Comparison of ENCODE assay signal across 8 cellular contexts in the genomic region with DNA sequence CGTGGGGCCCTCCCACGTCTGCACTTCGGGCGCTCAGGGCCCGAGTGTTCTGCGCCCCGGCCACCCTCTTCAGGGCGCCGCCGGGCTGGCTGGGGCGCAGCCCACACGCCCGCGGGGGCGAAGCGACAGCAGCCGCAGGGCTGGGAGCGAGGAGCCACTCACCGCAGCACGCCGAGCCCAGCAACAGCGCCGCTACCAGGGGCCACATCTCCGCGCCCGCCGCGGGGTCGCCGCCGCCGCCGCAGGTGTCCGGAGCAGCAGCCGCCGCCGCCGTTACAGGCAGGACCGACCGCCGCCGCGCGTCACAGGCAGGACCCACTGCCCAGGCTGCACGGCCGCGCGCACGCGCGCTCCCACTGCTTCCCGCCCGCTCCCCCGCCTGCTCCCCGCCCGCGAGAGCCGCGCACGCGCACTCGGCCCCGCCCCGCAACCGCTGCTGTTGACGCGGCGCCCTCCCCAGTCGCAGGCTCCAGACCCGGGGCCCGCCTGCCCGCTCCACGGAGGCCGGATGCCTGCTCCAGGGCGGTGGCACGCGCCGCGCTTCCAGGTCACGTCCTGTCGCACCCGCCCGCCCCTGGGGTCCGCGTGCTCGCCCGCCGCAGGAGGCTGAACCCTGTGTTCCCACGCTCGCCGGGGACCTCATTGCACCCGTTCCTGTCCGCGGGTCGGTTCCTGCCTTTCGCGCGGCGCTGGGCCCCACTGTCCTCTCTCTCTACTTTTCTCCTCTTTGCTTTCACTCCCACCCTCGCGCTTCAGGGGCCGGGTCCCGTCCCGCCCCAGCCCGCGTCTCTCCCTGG. TPM values are rescaled to one million over a fixed set of nuclear protein-coding genes. Genes with fewer than 3 reads are reported as not detected.
A peak's percentile ranks its signal among the peaks of the same experiment; 100 is the strongest.
DNase-seq lines count a peak whose midpoint lies in the region; ATAC-seq and TF ChIP-seq lines count a peak whose summit lies in the region.

A gene (minus strand): TSS at position 331 of the 797 bp plus-strand sequence. CDS start 123 bp downstream, at position 208.

- peaks cover 0 to 2% of the 10 kb centered on the region in 2 donors for H3K27me3 Mint-ChIP-seq in natural killer cell (ENCODE audit: low read depth in 2 of 2)

- DNase-seq in GOT3 (lab: John Stamatoyannopoulos, UW) (peak; percentile 90), LoVo (ENCODE audit: low spot score) (peak; percentile 89), RWPE2 (ENCODE audit: low spot score) (peak; percentile 85), fibroblast of peridontal ligament (ENCODE audit: extremely low read depth) (peak; percentile 78), natural killer cell (peak; percentile 96)
- peak; percentile 95 for DNase-seq in activated T-helper 9 cell treated with anti-CD3 and anti-CD28 coated beads, Interleukin-2, amount 50 U/mL, for 16 hours (ENCODE audit: low read depth)
- DNase-seq in stimulated activated naive CD4-positive, alpha-beta T cell (lab: John Stamatoyannopoulos, UW) = peak; percentile 92 to 96 (median 94)

- peaks cover 27 to 49% of the 10 kb centered on the region in 2 donors for H3K4me1 Mint-ChIP-seq in natural killer cell

- no peaks in the 10 kb centered on the region for H3K36me3 Mint-ChIP-seq in natural killer cell

- peak within 1 kb of the TSS; percentile 96 for H3K4me3 Mint-ChIP-seq in natural killer cell

- no peak within 1 kb of the TSS for H3K27ac Mint-ChIP-seq in natural killer cell

- H3K27me3 ChIP-seq in DOHH2 (ENCODE audit: control insufficient read depth, low read length) = no peaks in the 10 kb centered on the region
- H3K27me3 ChIP-seq in RWPE2 (ENCODE audit: insufficient read depth, poor library complexity, severe bottlenecking) = no peaks in the 10 kb centered on the region

- peaks cover 2 to 3% of the 10 kb centered on the region in 2 donors for H3K9me3 Mint-ChIP-seq in natural killer cell

- intact Hi-C loops in natural killer cell (cut with micrococcal nuclease) = loop anchor here (1.0 to 10.0 kb wide), 5 partner anchors 8 to 494 kb away; a partner anchor contains a TSS

- H3K79me2 ChIP-seq in DOHH2 (ENCODE audit: control insufficient read depth, low read length) = peaks cover 52% of the 10 kb centered on the region

- peaks cover 15% of the 10 kb centered on the region for H3F3A ChIP-seq in DOHH2 (ENCODE audit: control insufficient read depth, insufficient read depth)

- H3K36me3 ChIP-seq in DOHH2 (ENCODE audit: control insufficient read depth, low read length) (peaks cover 36% of the 10 kb centered on the region), RWPE2 (ENCODE audit: low read depth) (no peaks in the 10 kb centered on the region)

- H3K4me1 ChIP-seq in DOHH2 (ENCODE audit: control insufficient read depth, low read length) (peaks cover 44% of the 10 kb centered on the region), RWPE2 (ENCODE audit: insufficient read depth, poor library complexity, severe bottlenecking) (peaks cover 6% of the 10 kb centered on the region)

- TF ChIP-seq CTCF in DOHH2 (IDR thresholded peaks at IDR 0.05; ENCODE audit: low read depth, low read length, poor library complexity, severe bottlenecking) = peak; percentile 21
- TF ChIP-seq CTCF in RWPE2 (IDR thresholded peaks at IDR 0.05; ENCODE audit: poor library complexity, severe bottlenecking) = no peak
- no peak for TF ChIP-seq CTCF in natural killer cell (IDR thresholded peaks at IDR 0.05)

- H3K9me3 ChIP-seq in DOHH2 (ENCODE audit: control insufficient read depth, insufficient read depth, low read length) (no peaks in the 10 kb centered on the region), RWPE2 (ENCODE audit: severe bottlenecking) (no peaks in the 10 kb centered on the region)

- peak within 1 kb of the TSS; percentile 81 for H3K4me3 ChIP-seq in DOHH2 (ENCODE audit: low read length)
- H3K4me3 ChIP-seq in RWPE2 (ENCODE audit: severe bottlenecking) = peak within 1 kb of the TSS; percentile 83

- H3K9me2 ChIP-seq in DOHH2 (replicated peaks; ENCODE audit: control insufficient read depth, low read length) = no peaks in the 10 kb centered on the region

- peak; percentile 79 for ATAC-seq in RWPE2 (ENCODE audit: low read depth)
- peak; percentile 68 to 86 (median 75) for ATAC-seq in natural killer cell

- peaks cover 4% of the 10 kb centered on the region; the same call in 1 of the 2 replicates for H4K20me1 ChIP-seq in DOHH2 (ENCODE audit: control insufficient read depth, insufficient read depth, low read depth, low read length)

- peak within 1 kb of the TSS; percentile 94 for H3K4me2 ChIP-seq in DOHH2 (ENCODE audit: low read length)

- H3K27ac ChIP-seq in DOHH2 (ENCODE audit: low read depth, low read length) = peak within 1 kb of the TSS; percentile 67
- peak within 1 kb of the TSS; percentile 22 for H3K27ac ChIP-seq in RWPE2 (ENCODE audit: poor library complexity, severe bottlenecking)

RNA-seq across cellular contexts. Expression of the gene that starts here (rescaled TPM):
- total RNA-seq in natural killer cell = 100 to 1,000 TPM; 226 to 236 (median 233) TPM

Comparison
In these comparisons a context has a peak if more than half of its experiments do, and no peak if none do; other contexts are left out.
1. Peak in every context shown above with its lines: DNase-seq, ATAC-seq, H3K4me3 ChIP-seq and H3K27ac ChIP-seq.